Comparison of ENCODE assay signal across 1 cellular context in the genomic region with DNA sequence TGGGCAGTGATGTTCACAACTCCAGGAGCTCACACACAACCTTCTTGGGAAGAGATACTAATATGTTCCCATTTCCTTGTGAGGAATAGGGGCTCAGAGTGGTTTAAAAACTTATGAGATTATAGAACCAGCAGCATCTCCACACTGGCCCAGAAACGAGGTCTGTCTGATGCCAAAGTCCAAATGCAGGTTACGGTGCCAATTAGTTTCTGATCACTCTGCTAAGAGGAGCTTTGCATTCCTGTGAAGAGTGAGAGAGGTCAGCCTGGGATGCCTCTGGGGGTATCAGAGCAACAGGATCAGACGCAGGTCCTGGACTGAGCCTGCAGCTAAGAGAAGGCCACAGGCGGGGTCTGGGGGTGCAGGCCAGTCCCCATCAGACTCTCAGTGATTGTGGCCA. TPM values are rescaled to one million over a fixed set of nuclear protein-coding genes. Genes with fewer than 3 reads are reported as not detected.
"Had no signal": no experiment of that assay in that cellular context is flagged by ENCODE, and none has a peak within 500 bp of the region (broad histone marks: within the 10 kb centered on the region; RNA-seq: fewer than 3 reads in every experiment).

No MANE protein-coding gene starts in this region.

RNA-seq across cellular contexts. Expression of gene TPPP, which starts 30.2 kb away (rescaled TPM):
- total RNA-seq: GM23248 had no signal
- polyA plus RNA-seq: GM23248 had no signal
